9 cellular contexts compared by ENCODE assay signal in genomic region chr20:50303573-50304500, GRCh38.
DNase-seq lines count a peak whose midpoint lies in the region; ATAC-seq and TF ChIP-seq lines count a peak whose summit lies in the region.
"Had no signal": no experiment of that assay in that cellular context is flagged by ENCODE, and none has a peak within 500 bp of the region (broad histone marks: within the 10 kb centered on the region; RNA-seq: fewer than 3 reads in every experiment).

No MANE protein-coding gene starts in this region.

- H3K27ac ChIP-seq in left lung, result peak overlapping the region; percentile 82 to 86
- peak overlapping the region; percentile 81 for H3K27ac ChIP-seq in upper lobe of right lung
- H3K27ac ChIP-seq: BLaER1 had no signal

- ATAC-seq in left lung (no peak), upper lobe of right lung (peak; percentile 1), GM18505 (IDR thresholded peaks at IDR 0.05; ENCODE audit: unreplicated experiment) (no peak), HG03039 (IDR thresholded peaks at IDR 0.05; ENCODE audit: unreplicated experiment) (no peak)
- no peak for ATAC-seq in stimulated activated memory B cell treated with anti-CD40 and anti-IgM and Interleukin-4, amounts not matched to agents 10 μg/mL and 1 μg/mL and 100 μg/mL, for 72 hours

- DNase-seq in NCI-H526 (lab: John Stamatoyannopoulos, UW) (peak; percentile 23 to 31), NCI-H526 treated with DMSO at 0.1 percent for 48 hours (lab: John Stamatoyannopoulos, UW) (no peak), astrocyte of the spinal cord (ENCODE audit: low read depth, low spot score) (peak; percentile 67), left lung (peak in 1 of 2 donors; percentile 74), upper lobe of right lung (peak; percentile 78)

- TF ChIP-seq CTCF in astrocyte of the spinal cord (IDR thresholded peaks at IDR 0.05; ENCODE audit: low read depth, low read length), result no peak
- no peak for TF ChIP-seq CTCF in left lung (IDR thresholded peaks at IDR 0.05)
- no peak for TF ChIP-seq CTCF in upper lobe of right lung (IDR thresholded peaks at IDR 0.05)

- H3K36me3 ChIP-seq in left lung, result no peaks in the 10 kb centered on the region
- H3K36me3 ChIP-seq in upper lobe of right lung, result no peaks in the 10 kb centered on the region
- H3K36me3 ChIP-seq: BLaER1 had no signal

- H3K4me1 Mint-ChIP-seq in stimulated activated memory B cell treated with anti-CD40 and anti-IgM and Interleukin-4, amounts not matched to agents 10 μg/mL and 1 μg/mL and 100 μg/mL, for 72 hours, result no peaks in the 10 kb centered on the region

- H3K27me3 Mint-ChIP-seq in stimulated activated memory B cell treated with anti-CD40 and anti-IgM and Interleukin-4, amounts not matched to agents 10 μg/mL and 1 μg/mL and 100 μg/mL, for 72 hours, result peaks cover 33% of the 10 kb centered on the region

- H3K27me3 ChIP-seq in left lung, result no peaks in the 10 kb centered on the region
- no peaks in the 10 kb centered on the region for H3K27me3 ChIP-seq in upper lobe of right lung

- H3K27ac Mint-ChIP-seq in stimulated activated memory B cell treated with anti-CD40 and anti-IgM and Interleukin-4, amounts not matched to agents 10 μg/mL and 1 μg/mL and 100 μg/mL, for 72 hours, result no peak overlapping the region

- TF ChIP-seq POLR2A in GM18505 (IDR thresholded peaks at IDR 0.05; ENCODE audit: borderline replicate concordance, extremely low read depth, insufficient read depth, insufficient read length), result no peak

- no peaks in the 10 kb centered on the region for H3K36me3 Mint-ChIP-seq in stimulated activated memory B cell treated with anti-CD40 and anti-IgM and Interleukin-4, amounts not matched to agents 10 μg/mL and 1 μg/mL and 100 μg/mL, for 72 hours

- H3K9me3 ChIP-seq in left lung (no peaks in the 10 kb centered on the region), upper lobe of right lung (no peaks in the 10 kb centered on the region)
- H3K9me3 ChIP-seq: BLaER1 had no signal

- intact Hi-C loops in left lung (cut with DNase I), result no loop called here
- intact Hi-C loops in upper lobe of right lung (cut with DNase I), result no loop called here

- no peaks in the 10 kb centered on the region for H3K9me3 Mint-ChIP-seq in stimulated activated memory B cell treated with anti-CD40 and anti-IgM and Interleukin-4, amounts not matched to agents 10 μg/mL and 1 μg/mL and 100 μg/mL, for 72 hours

- H3K4me3 ChIP-seq in astrocyte of the spinal cord (ENCODE audit: low read depth, low read length), result no peak overlapping the region
- H3K4me3 ChIP-seq in left lung, result no peak overlapping the region
- H3K4me3 ChIP-seq in upper lobe of right lung, result no peak overlapping the region
- H3K4me3 ChIP-seq: BLaER1 had no signal

- H3K4me3 Mint-ChIP-seq in stimulated activated memory B cell treated with anti-CD40 and anti-IgM and Interleukin-4, amounts not matched to agents 10 μg/mL and 1 μg/mL and 100 μg/mL, for 72 hours, result no peak overlapping the region

- H3K4me1 ChIP-seq in left lung (peaks cover 38 to 63% of the 10 kb centered on the region in 2 donors), upper lobe of right lung (peaks cover 53% of the 10 kb centered on the region)

- in situ Hi-C loops in astrocyte of the spinal cord (cut with HindIII; ENCODE audit: low sequenced_read_pairs), result no loop called here
